In genomic region chr18:13447621-13448020, GRCh38 we compare ENCODE assay signal across 9 cellular contexts.
DNase-seq lines count a peak whose midpoint lies in the region; ATAC-seq, FAIRE-seq and TF ChIP-seq lines count a peak whose summit lies in the region.
"Had no signal": no experiment of that assay in that cellular context is flagged by ENCODE, and none has a peak within 500 bp of the region (broad histone marks: within the 10 kb centered on the region; RNA-seq: fewer than 3 reads in every experiment).

No MANE protein-coding gene starts in this region.

- peak; percentile 16 for DNase-seq in HT1080 (ENCODE audit: low read depth)
- DNase-seq in RCC 7860 (ENCODE audit: low spot score), result peak; percentile 65
- peak; percentile 86 for DNase-seq in right atrium auricular region (ENCODE audit: low spot score)
- DNase-seq in colonic mucosa, result no peak
- no peak for DNase-seq in SKM-1 (lab: John Stamatoyannopoulos, UW; ENCODE audit: unreplicated experiment)

- peak overlapping the region; percentile 23 to 62 (median 41) for H3K9ac ChIP-seq in skeletal muscle tissue (ENCODE audit: low read depth in 1 of 3, low read length in 3 of 3)
- no peak overlapping the region for H3K9ac ChIP-seq in colonic mucosa (ENCODE audit: low read depth in 2 of 2, low read length in 2 of 2)

- FAIRE-seq in RCC 7860 (lab: Jason Lieb, UNC), result no peak

- H3K27ac ChIP-seq in right atrium auricular region, result peak overlapping the region; percentile 47 to 71
- peak overlapping the region; percentile 19 for H3K27ac ChIP-seq in skeletal muscle tissue (ENCODE audit: low read depth, low read length)
- no peak overlapping the region for H3K27ac ChIP-seq in colonic mucosa

- peaks cover 17% of the 10 kb centered on the region for H3K36me3 Mint-ChIP-seq in activated T-helper 17 cell treated with anti-CD3 and anti-CD28 coated beads, Interleukin-2, amount 50 U/mL, for 72 hours (ENCODE audit: low read depth)

- H3K4me3 ChIP-seq in right atrium auricular region, result peak overlapping the region in 1 of 2 donors; percentile 12
- H3K4me3 ChIP-seq in skeletal muscle tissue (ENCODE audit: low read length in 3 of 3), result peak overlapping the region; percentile 41 to 54 (median 46)
- H3K4me3 ChIP-seq in colonic mucosa, result no peak overlapping the region

- H3K27me3 ChIP-seq in right atrium auricular region, result no peaks in the 10 kb centered on the region
- H3K27me3 ChIP-seq in skeletal muscle tissue (ENCODE audit: control insufficient read depth in 3 of 3, insufficient read depth in 3 of 3, low read length in 3 of 3), result no peaks in the 10 kb centered on the region
- H3K27me3 ChIP-seq in colonic mucosa, result no peaks in the 10 kb centered on the region

- H3K27ac Mint-ChIP-seq in activated T-helper 17 cell treated with anti-CD3 and anti-CD28 coated beads, Interleukin-2, amount 50 U/mL, for 72 hours, result no peak overlapping the region

- intact Hi-C loops in colonic mucosa (cut with DNase I), result no loop called here

- H3K4me1 ChIP-seq in right atrium auricular region (peaks cover 0 to 50% of the 10 kb centered on the region in 2 donors), skeletal muscle tissue (ENCODE audit: control insufficient read depth in 3 of 3, insufficient read depth in 3 of 3, low read length in 3 of 3) (peaks cover 27 to 46% (median 42%) of the 10 kb centered on the region in 3 donors), colonic mucosa (no peaks in the 10 kb centered on the region)

- H3K4me3 Mint-ChIP-seq in activated T-helper 17 cell treated with anti-CD3 and anti-CD28 coated beads, Interleukin-2, amount 50 U/mL, for 72 hours, result no peak overlapping the region

- no peak for TF ChIP-seq CTCF in right atrium auricular region (IDR thresholded peaks at IDR 0.05)
- no peak for TF ChIP-seq CTCF in colonic mucosa (IDR thresholded peaks at IDR 0.05)

- H3K9me3 ChIP-seq in right atrium auricular region, result no peaks in the 10 kb centered on the region
- H3K9me3 ChIP-seq in skeletal muscle tissue (ENCODE audit: control insufficient read depth in 3 of 3, low read length in 3 of 3), result no peaks in the 10 kb centered on the region
- H3K9me3 ChIP-seq in colonic mucosa, result no peaks in the 10 kb centered on the region

- H3K4me1 Mint-ChIP-seq in activated T-helper 17 cell treated with anti-CD3 and anti-CD28 coated beads, Interleukin-2, amount 50 U/mL, for 72 hours, result peaks cover 14% of the 10 kb centered on the region

- H3K9me3 Mint-ChIP-seq in activated T-helper 17 cell treated with anti-CD3 and anti-CD28 coated beads, Interleukin-2, amount 50 U/mL, for 72 hours, result no peaks in the 10 kb centered on the region

- no peaks in the 10 kb centered on the region for H3K27me3 Mint-ChIP-seq in activated T-helper 17 cell treated with anti-CD3 and anti-CD28 coated beads, Interleukin-2, amount 50 U/mL, for 72 hours

- no peak for ATAC-seq in activated T-helper 17 cell treated with anti-CD3 and anti-CD28 coated beads, Interleukin-2, amount 50 U/mL, for 72 hours (replicated peaks)
- no peak for ATAC-seq in GM18517 (IDR thresholded peaks at IDR 0.05; ENCODE audit: unreplicated experiment)
- ATAC-seq: Panc1 had no signal

- H3K36me3 ChIP-seq in right atrium auricular region, result no peaks in the 10 kb centered on the region
- no peaks in the 10 kb centered on the region for H3K36me3 ChIP-seq in skeletal muscle tissue (ENCODE audit: control insufficient read depth in 3 of 3, insufficient read depth in 3 of 3, low read length in 3 of 3)
- no peaks in the 10 kb centered on the region for H3K36me3 ChIP-seq in colonic mucosa

Comparison
In these comparisons a context has a peak if more than half of its experiments do, and no peak if none do; other contexts are left out.
1. DNase-seq: peak in HT1080 (single experiment), RCC 7860 (single experiment) and right atrium auricular region (single experiment); none in colonic mucosa (single experiment) and SKM-1 (single experiment).
2. H3K9ac ChIP-seq: peak in skeletal muscle tissue (3 of 3); none in colonic mucosa (0 of 2).